ENCODE assay signal across 19 cellular contexts in genomic region chr13:44148159-44148929, GRCh38.
DNase-seq lines count a peak whose midpoint lies in the region; ATAC-seq lines count a peak whose summit lies in the region.
"Had no signal": no experiment of that assay in that cellular context is flagged by ENCODE, and none has a peak within 500 bp of the region (broad histone marks: within the 10 kb centered on the region; RNA-seq: fewer than 3 reads in every experiment).

No MANE protein-coding gene starts in this region.

- no peaks in the 10 kb centered on the region for H3K36me3 Mint-ChIP-seq in activated T-cell treated with anti-CD3 and anti-CD28 coated beads, Interleukin-2, amount 50 U/mL, for 24 hours (ENCODE audit: low read depth)

- peak overlapping the region; percentile 49 for H3K27ac ChIP-seq in cingulate gyrus (ENCODE audit: low read depth, low read length)
- H3K27ac ChIP-seq: hepatocyte, thoracic aorta had no signal

- H3K27ac Mint-ChIP-seq in activated T-cell treated with anti-CD3 and anti-CD28 coated beads, Interleukin-2, amount 50 U/mL, for 24 hours = no peak overlapping the region
- H3K27ac Mint-ChIP-seq: activated T-helper 17 cell treated with anti-CD3 and anti-CD28 coated beads, Interleukin-2, amount 50 U/mL, for 72 hours; T-helper 1 cell treated with Interleukin-12 subunit alpha and Interleukin-12 subunit beta and Interleukin-4 antibody, amounts not matched to agents 30 μg/mL and 1 μg/mL, for 36 hours had no signal

- no peaks in the 10 kb centered on the region for H3K4me1 Mint-ChIP-seq in activated T-cell treated with anti-CD3 and anti-CD28 coated beads, Interleukin-2, amount 50 U/mL, for 24 hours (ENCODE audit: low read depth)
- H3K4me1 Mint-ChIP-seq: central memory CD8-positive, alpha-beta T cell had no signal

- DNase-seq in EL (peak; percentile 36), NCI-H2196 (lab: John Stamatoyannopoulos, UW; ENCODE audit: unreplicated experiment) (peak; percentile 4), myocyte (ENCODE audit: low read depth) (peak; percentile 82), COR-L47 (lab: John Stamatoyannopoulos, UW) (no peak)
- no peak for DNase-seq in activated T-cell treated with anti-CD3 and anti-CD28 coated beads, Interleukin-2, amount 50 U/mL, for 24 hours
- DNase-seq: activated CD4-positive, CD25-positive, alpha-beta regulatory T cell; effector CD8-positive, alpha-beta T cell; kidney glomerular epithelial cell; mucosa of descending colon; Right ventricle myocardium superior; stimulated activated CD4-positive, alpha-beta T cell treated with anti-CD3 and anti-CD28 coated beads, Interleukin-2, amount 100 ng/mL, for 48 hours had no signal

- no peak for ATAC-seq in GM18502 (IDR thresholded peaks at IDR 0.05; ENCODE audit: poor library complexity, unreplicated experiment)
- ATAC-seq in HG03442 (IDR thresholded peaks at IDR 0.05; ENCODE audit: unreplicated experiment) = no peak
- ATAC-seq: activated T-helper 17 cell treated with anti-CD3 and anti-CD28 coated beads, Interleukin-2, amount 50 U/mL, for 72 hours; mucosa of descending colon had no signal

- peaks cover under 1% of the 10 kb centered on the region for H3K27me3 Mint-ChIP-seq in activated T-cell treated with anti-CD3 and anti-CD28 coated beads, Interleukin-2, amount 50 U/mL, for 24 hours
- H3K27me3 Mint-ChIP-seq: central memory CD8-positive, alpha-beta T cell had no signal

- H3K9me3 Mint-ChIP-seq in activated T-cell treated with anti-CD3 and anti-CD28 coated beads, Interleukin-2, amount 50 U/mL, for 24 hours = no peaks in the 10 kb centered on the region
- H3K9me3 Mint-ChIP-seq: activated T-helper 17 cell treated with anti-CD3 and anti-CD28 coated beads, Interleukin-2, amount 50 U/mL, for 72 hours; central memory CD8-positive, alpha-beta T cell; T-helper 1 cell treated with Interleukin-12 subunit alpha and Interleukin-12 subunit beta and Interleukin-4 antibody, amounts not matched to agents 30 μg/mL and 1 μg/mL, for 36 hours had no signal

- no peak overlapping the region for H3K4me3 Mint-ChIP-seq in activated T-cell treated with anti-CD3 and anti-CD28 coated beads, Interleukin-2, amount 50 U/mL, for 24 hours
- H3K4me3 Mint-ChIP-seq: activated T-helper 17 cell treated with anti-CD3 and anti-CD28 coated beads, Interleukin-2, amount 50 U/mL, for 72 hours; central memory CD8-positive, alpha-beta T cell; T-helper 1 cell treated with Interleukin-12 subunit alpha and Interleukin-12 subunit beta and Interleukin-4 antibody, amounts not matched to agents 30 μg/mL and 1 μg/mL, for 36 hours had no signal

Comparison
In these comparisons a context has a peak if more than half of its experiments do, and no peak if none do; other contexts are left out.
1. DNase-seq: peak in EL (single experiment), NCI-H2196 (single experiment) and myocyte (single experiment); none in COR-L47 (single experiment) and activated T-cell treated with anti-CD3 and anti-CD28 coated beads, Interleukin-2, amount 50 U/mL, for 24 hours (single experiment).